Comparison of ENCODE assay signal across 19 cellular contexts in the genomic region with DNA sequence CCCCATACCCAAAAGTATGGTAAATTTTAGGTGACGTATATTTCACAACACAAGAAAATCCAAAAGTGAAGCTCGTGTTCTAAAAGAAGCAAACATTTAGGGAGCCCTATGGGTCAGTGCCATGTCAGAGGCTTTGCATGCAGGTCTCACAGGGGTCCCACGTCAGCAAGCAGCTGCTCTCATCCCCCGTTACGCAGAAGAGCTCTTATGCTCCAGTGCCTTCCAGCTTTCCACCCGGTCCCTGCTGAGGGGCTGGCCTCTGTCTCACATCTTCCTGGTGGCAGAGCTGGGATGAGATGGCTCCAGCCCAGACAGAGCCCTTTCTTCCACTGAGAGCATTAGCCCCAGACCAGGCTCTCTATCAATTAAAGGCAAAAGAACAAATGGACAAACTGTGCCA.
DNase-seq lines count a peak whose midpoint lies in the region; ATAC-seq, FAIRE-seq and TF ChIP-seq lines count a peak whose summit lies in the region.
"Had no signal": no experiment of that assay in that cellular context is flagged by ENCODE, and none has a peak within 500 bp of the region (broad histone marks: within the 10 kb centered on the region; RNA-seq: fewer than 3 reads in every experiment).

No MANE protein-coding gene starts in this region.

- POLR2A ChIA-PET in H1 (lab: Charles Lee; ENCODE audit: partially characterized antibody): interaction anchor here (1.2 kb wide), 1 partner anchor 45 kb away, joined by 3 read pairs; no protein-coding TSS in a partner anchor

- no peak overlapping the region for H2BK15ac ChIP-seq in H1 (ENCODE audit: low read length)

- no peak for FAIRE-seq in H1 (lab: Jason Lieb, UNC)
- FAIRE-seq: A549, endothelial cell of umbilical vein had no signal

- H3K36me3 ChIP-seq in heart left ventricle: peaks cover 0 to 97% (median 94%) of the 10 kb centered on the region in 9 donors
- H3K36me3 ChIP-seq in H1 (ENCODE audit: control insufficient read depth in 2 of 4, insufficient read depth in 4 of 4, low read length in 3 of 4): peaks cover 0 to 22% (median 9%) of the 10 kb centered on the region in 4 experiments; a peak in 6 of 8 replicates
- H3K36me3 ChIP-seq in tibial nerve: peaks cover 0 to 92% (median 0%) of the 10 kb centered on the region in 3 donors

- CTCF ChIA-PET in H1 (lab: Charles Lee; ENCODE audit: partially characterized antibody): interaction anchor here (0.6 to 1.7 kb wide), 4 partner anchors 10 to 126 kb away, joined by 3 read pairs; no protein-coding TSS in a partner anchor

- no peak overlapping the region for H3K14ac ChIP-seq in H1 (ENCODE audit: insufficient read length)

- H3K27me3 ChIP-seq in heart left ventricle (no peaks in the 10 kb centered on the region), H1 (replicated peaks in 1 of 4; ENCODE audit: control insufficient read depth in 3 of 4, extremely low read depth in 1 of 4, insufficient read depth in 3 of 4, low read length in 3 of 4) (no peaks in the 10 kb centered on the region), tibial nerve (no peaks in the 10 kb centered on the region)
- H3K27me3 ChIP-seq: foreskin keratinocyte had no signal

- no peak for ATAC-seq in heart left ventricle
- no peak for ATAC-seq in left ventricle myocardium superior
- ATAC-seq in omental fat pad (ENCODE audit: low FRiP score): peak; percentile 5
- ATAC-seq: A549; activated T-helper 17 cell treated with anti-CD3 and anti-CD28 coated beads, Interleukin-2, amount 50 U/mL, for 72 hours; foreskin keratinocyte had no signal

- H3K4ac ChIP-seq in H1 (replicated peaks; ENCODE audit: insufficient read length, low read depth, low read length): no peak overlapping the region

- no peak overlapping the region for H2AK5ac ChIP-seq in H1 (ENCODE audit: low read depth, low read length)

- WGBS in heart left ventricle, 4 donors: 87 to 93% (median 91%) methylated on average over 6 of the region's 6 CpGs
- WGBS in H1 (ENCODE audit: extremely low coverage in 1 of 2, insufficient coverage in 1 of 2, insufficient read length in 1 of 2, insufficient replicate concordance in 2 of 2, low coverage in 1 of 2, low lambda C conversion rate in 2 of 2, missing lambda C conversion rate in 1 of 2), 2 experiments: 86% methylated on average over 6 of the region's 6 CpGs; no CpG with 5 or more reads in 1 of the 2 experiments
- 86 to 92% methylated on average over 6 of the region's 6 CpGs for WGBS in tibial nerve, 2 donors

- H3K9ac ChIP-seq in H1 (replicated peaks in 1 of 4; ENCODE audit: extremely low read depth in 1 of 4, low read depth in 3 of 4, low read length in 3 of 4): no peak overlapping the region

- no peak overlapping the region for H3K4me2 ChIP-seq in H1 (ENCODE audit: insufficient read depth in 1 of 2, low read depth in 2 of 2, low read length in 2 of 2)
- H3K4me2 ChIP-seq: A549 had no signal

- DNase-seq in heart left ventricle (no peak), left ventricle myocardium superior (no peak), H1 (ENCODE audit: low read depth in 1 of 2, low spot score in 2 of 2) (no peak), omental fat pad (ENCODE audit: low spot score) (no peak), tibial nerve (ENCODE audit: low spot score in 2 of 2) (no peak), NOMO-1 treated with DMSO at 0.1 percent for 48 hours (lab: John Stamatoyannopoulos, UW; ENCODE audit: unreplicated experiment) (no peak), GM10266 (ENCODE audit: extremely low spot score) (no peak)
- no peak for DNase-seq in stimulated activated CD4-positive, alpha-beta T cell treated with anti-CD3 and anti-CD28 coated beads, Interleukin-12 subunit alpha, Interleukin-12 subunit beta, amount 100 ng/mL, for 4 hours
- DNase-seq: activated CD8-positive, alpha-beta memory T cell treated with anti-CD3 and anti-CD28 coated beads for 24 hours; DMS53; foreskin keratinocyte; mesendoderm; MM.1S; NCI-H2029 treated with DMSO at 0.1 percent for 48 hours; NCI-H510A treated with DMSO at 0.1 percent for 48 hours; stimulated activated CD4-positive, alpha-beta T cell treated with anti-CD3 and anti-CD28 coated beads, Interleukin-2, amount 100 ng/mL, for 24 hours had no signal

- no peak overlapping the region for H2AFZ ChIP-seq in H1 (ENCODE audit: low read length)

- H4K20me1 ChIP-seq in H1 (replicated peaks in 1 of 2; ENCODE audit: control insufficient read depth in 1 of 2, insufficient read depth in 2 of 2, low read length in 2 of 2): no peaks in the 10 kb centered on the region

- H3K9me3 ChIP-seq in heart left ventricle: no peaks in the 10 kb centered on the region
- no peaks in the 10 kb centered on the region; a peak in 1 of 4 replicates for H3K9me3 ChIP-seq in H1 (ENCODE audit: insufficient read depth in 2 of 2, low read depth in 1 of 2, low read length in 1 of 2)
- H3K9me3 ChIP-seq in tibial nerve: no peaks in the 10 kb centered on the region
- H3K9me3 ChIP-seq: A549 had no signal

- no peak for TF ChIP-seq EP300 in H1 (IDR thresholded peaks at IDR 0.05; ENCODE audit: borderline replicate concordance in 1 of 2, low read depth in 2 of 2, low read length in 2 of 2)
- TF ChIP-seq EP300 in tibial nerve (IDR thresholded peaks at IDR 0.05): no peak

- no peak for TF ChIP-seq RAD21 in H1 (IDR thresholded peaks at IDR 0.05 in 1 of 2, conservative IDR thresholded peaks at IDR 0.05 in 1 of 2; ENCODE audit: low read depth in 2 of 2, low read length in 2 of 2)

- H3K4me1 ChIP-seq in heart left ventricle (peaks cover 6 to 72% (median 25%) of the 10 kb centered on the region in 12 donors), H1 (replicated peaks in 1 of 4; ENCODE audit: control insufficient read depth in 3 of 4, insufficient read depth in 4 of 4, low read length in 3 of 4) (peaks cover 4 to 20% (median 12%) of the 10 kb centered on the region in 4 experiments), tibial nerve (peaks cover 0 to 37% (median 2%) of the 10 kb centered on the region in 4 donors)
- H3K4me1 ChIP-seq: A549, foreskin keratinocyte had no signal

- H4K5ac ChIP-seq in H1 (ENCODE audit: insufficient read length, low read depth, low read length): no peak overlapping the region

- H3K18ac ChIP-seq in H1 (ENCODE audit: extremely low read depth, low read length): no peak overlapping the region

- intact Hi-C loops in heart left ventricle (cut with DNase I): no loop called here
- intact Hi-C loops in left ventricle myocardium superior (cut with micrococcal nuclease): no loop called here

- peak overlapping the region; percentile 63 for H4K91ac ChIP-seq in H1 (replicated peaks; ENCODE audit: insufficient read length, low read length)

- no peak overlapping the region for H2BK120ac ChIP-seq in H1 (replicated peaks; ENCODE audit: low read depth, low read length)

- no peak overlapping the region for H3K56ac ChIP-seq in H1 (replicated peaks; ENCODE audit: insufficient read length, low read depth, low read length)

- H3K23me2 ChIP-seq in H1 (ENCODE audit: low read depth, low read length): peaks cover 3% of the 10 kb centered on the region; the same call in 1 of the 2 replicates

- no peak overlapping the region for H4K8ac ChIP-seq in H1 (ENCODE audit: extremely low read depth, insufficient read depth, low read length)

- H2BK12ac ChIP-seq in H1 (ENCODE audit: low read depth, low read length): no peak overlapping the region

- no peak overlapping the region for H2BK5ac ChIP-seq in H1 (ENCODE audit: low read depth, low read length)

- TF ChIP-seq POLR2A in heart left ventricle (IDR thresholded peaks at IDR 0.05): no peak
- TF ChIP-seq POLR2A in H1 (IDR thresholded peaks at IDR 0.05; ENCODE audit: control extremely low read depth in 1 of 2, low read depth in 2 of 2, low read length in 2 of 2): no peak
- no peak for TF ChIP-seq POLR2A in tibial nerve (IDR thresholded peaks at IDR 0.05)

- no peak overlapping the region for H2BK20ac ChIP-seq in H1 (ENCODE audit: low read length)

- no peaks in the 10 kb centered on the region; the same call in 1 of the 2 replicates for H3K79me1 ChIP-seq in H1 (ENCODE audit: low read depth, low read length)

- no peak overlapping the region for H3K23ac ChIP-seq in H1 (ENCODE audit: insufficient read length)

- H3K4me3 ChIP-seq in heart left ventricle (peak overlapping the region in 4 of 12 donors; percentile 3 to 44 (median 18)), H1 (ENCODE audit: extremely low read depth in 1 of 4, insufficient read depth in 2 of 4, low read depth in 3 of 4, low read length in 4 of 4) (no peak overlapping the region), tibial nerve (peak overlapping the region in 1 of 4 donors; percentile 34)
- H3K4me3 ChIP-seq: A549 had no signal

- no peaks in the 10 kb centered on the region for H3K79me2 ChIP-seq in H1 (ENCODE audit: control insufficient read depth in 1 of 2, insufficient read depth in 2 of 2, low read length in 2 of 2)

- peak overlapping the region in 10 of 12 donors; percentile 6 to 92 (median 33) for H3K27ac ChIP-seq in heart left ventricle
- H3K27ac ChIP-seq in H1 (ENCODE audit: low read depth, low read length): no peak overlapping the region
- peak overlapping the region in 3 of 4 donors; percentile 34 to 64 (median 51) for H3K27ac ChIP-seq in tibial nerve
- H3K27ac ChIP-seq: A549, foreskin keratinocyte had no signal

- no peak for TF ChIP-seq CTCF in heart left ventricle (IDR thresholded peaks at IDR 0.05)
- no peak for TF ChIP-seq CTCF in H1 (IDR thresholded peaks at IDR 0.05; ENCODE audit: control extremely low read depth in 1 of 3, insufficient read depth in 1 of 3, low read depth in 1 of 3, low read length in 3 of 3)
- TF ChIP-seq CTCF in omental fat pad (IDR thresholded peaks at IDR 0.05): no peak
- no peak for TF ChIP-seq CTCF in tibial nerve (IDR thresholded peaks at IDR 0.05)
- TF ChIP-seq CTCF in GM10266 (IDR thresholded peaks at IDR 0.05; ENCODE audit: control insufficient read depth, insufficient read depth, low read depth, missing control alignments): no peak

TF ChIP-seq in H1, 55 proteins besides CTCF, POLR2A, EP300 and RAD21 (continues in another document):
- no peak for TF ChIP-seq EZH2 (IDR thresholded peaks at IDR 0.05; ENCODE audit: low read depth, low read length, severe bottlenecking)
- TF ChIP-seq TEAD4 (IDR thresholded peaks at IDR 0.05; ENCODE audit: low read depth, low read length): no peak
- TF ChIP-seq CBX5 (IDR thresholded peaks at IDR 0.05; ENCODE audit: low read depth, low read length): no peak
- TF ChIP-seq POU5F1 (IDR thresholded peaks at IDR 0.05; ENCODE audit: low read depth, low read length): no peak
- TF ChIP-seq SRF (IDR thresholded peaks at IDR 0.05; ENCODE audit: low read depth, low read length): no peak
- TF ChIP-seq, protein P1, sequence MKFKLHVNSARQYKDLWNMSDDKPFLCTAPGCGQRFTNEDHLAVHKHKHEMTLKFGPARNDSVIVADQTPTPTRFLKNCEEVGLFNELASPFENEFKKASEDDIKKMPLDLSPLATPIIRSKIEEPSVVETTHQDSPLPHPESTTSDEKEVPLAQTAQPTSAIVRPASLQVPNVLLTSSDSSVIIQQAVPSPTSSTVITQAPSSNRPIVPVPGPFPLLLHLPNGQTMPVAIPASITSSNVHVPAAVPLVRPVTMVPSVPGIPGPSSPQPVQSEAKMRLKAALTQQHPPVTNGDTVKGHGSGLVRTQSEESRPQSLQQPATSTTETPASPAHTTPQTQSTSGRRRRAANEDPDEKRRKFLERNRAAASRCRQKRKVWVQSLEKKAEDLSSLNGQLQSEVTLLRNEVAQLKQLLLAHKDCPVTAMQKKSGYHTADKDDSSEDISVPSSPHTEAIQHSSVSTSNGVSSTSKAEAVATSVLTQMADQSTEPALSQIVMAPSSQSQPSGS (IDR thresholded peaks at IDR 0.05; ENCODE audit: low read length): no peak
